ENCODE assay signal across 1 cellular context in genomic region chr19:588093-588742, GRCh38.
A peak's percentile ranks its signal among the peaks of the same experiment; 100 is the strongest.
TF ChIP-seq lines count a peak whose summit lies in the region.

No MANE protein-coding gene starts in this region.

TF ChIP-seq in GM12878, 131 proteins besides CTCF, POLR2A, EP300 and RAD21:
- TF ChIP-seq, protein P1, sequence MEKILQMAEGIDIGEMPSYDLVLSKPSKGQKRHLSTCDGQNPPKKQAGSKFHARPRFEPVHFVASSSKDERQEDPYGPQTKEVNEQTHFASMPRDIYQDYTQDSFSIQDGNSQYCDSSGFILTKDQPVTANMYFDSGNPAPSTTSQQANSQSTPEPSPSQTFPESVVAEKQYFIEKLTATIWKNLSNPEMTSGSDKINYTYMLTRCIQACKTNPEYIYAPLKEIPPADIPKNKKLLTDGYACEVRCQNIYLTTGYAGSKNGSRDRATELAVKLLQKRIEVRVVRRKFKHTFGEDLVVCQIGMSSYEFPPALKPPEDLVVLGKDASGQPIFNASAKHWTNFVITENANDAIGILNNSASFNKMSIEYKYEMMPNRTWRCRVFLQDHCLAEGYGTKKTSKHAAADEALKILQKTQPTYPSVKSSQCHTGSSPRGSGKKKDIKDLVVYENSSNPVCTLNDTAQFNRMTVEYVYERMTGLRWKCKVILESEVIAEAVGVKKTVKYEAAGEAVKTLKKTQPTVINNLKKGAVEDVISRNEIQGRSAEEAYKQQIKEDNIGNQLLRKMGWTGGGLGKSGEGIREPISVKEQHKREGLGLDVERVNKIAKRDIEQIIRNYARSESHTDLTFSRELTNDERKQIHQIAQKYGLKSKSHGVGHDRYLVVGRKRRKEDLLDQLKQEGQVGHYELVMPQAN (conservative IDR thresholded peaks at IDR 0.05): no peak
- TF ChIP-seq POLR2AphosphoS2 (IDR thresholded peaks at IDR 0.05; ENCODE audit: low read depth, low read length): no peak
- TF ChIP-seq HDAC6 (IDR thresholded peaks at IDR 0.05; ENCODE audit: unreplicated experiment): no peak
- TF ChIP-seq, protein P2, sequence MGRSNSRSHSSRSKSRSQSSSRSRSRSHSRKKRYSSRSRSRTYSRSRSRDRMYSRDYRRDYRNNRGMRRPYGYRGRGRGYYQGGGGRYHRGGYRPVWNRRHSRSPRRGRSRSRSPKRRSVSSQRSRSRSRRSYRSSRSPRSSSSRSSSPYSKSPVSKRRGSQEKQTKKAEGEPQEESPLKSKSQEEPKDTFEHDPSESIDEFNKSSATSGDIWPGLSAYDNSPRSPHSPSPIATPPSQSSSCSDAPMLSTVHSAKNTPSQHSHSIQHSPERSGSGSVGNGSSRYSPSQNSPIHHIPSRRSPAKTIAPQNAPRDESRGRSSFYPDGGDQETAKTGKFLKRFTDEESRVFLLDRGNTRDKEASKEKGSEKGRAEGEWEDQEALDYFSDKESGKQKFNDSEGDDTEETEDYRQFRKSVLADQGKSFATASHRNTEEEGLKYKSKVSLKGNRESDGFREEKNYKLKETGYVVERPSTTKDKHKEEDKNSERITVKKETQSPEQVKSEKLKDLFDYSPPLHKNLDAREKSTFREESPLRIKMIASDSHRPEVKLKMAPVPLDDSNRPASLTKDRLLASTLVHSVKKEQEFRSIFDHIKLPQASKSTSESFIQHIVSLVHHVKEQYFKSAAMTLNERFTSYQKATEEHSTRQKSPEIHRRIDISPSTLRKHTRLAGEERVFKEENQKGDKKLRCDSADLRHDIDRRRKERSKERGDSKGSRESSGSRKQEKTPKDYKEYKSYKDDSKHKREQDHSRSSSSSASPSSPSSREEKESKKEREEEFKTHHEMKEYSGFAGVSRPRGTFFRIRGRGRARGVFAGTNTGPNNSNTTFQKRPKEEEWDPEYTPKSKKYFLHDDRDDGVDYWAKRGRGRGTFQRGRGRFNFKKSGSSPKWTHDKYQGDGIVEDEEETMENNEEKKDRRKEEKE (IDR thresholded peaks at IDR 0.05): no peak
- TF ChIP-seq FOXK2 (IDR thresholded peaks at IDR 0.05): no peak
- no peak for TF ChIP-seq TCF12 (IDR thresholded peaks at IDR 0.05; ENCODE audit: low read depth, low read length)
- TF ChIP-seq SUZ12 (IDR thresholded peaks at IDR 0.05; ENCODE audit: unreplicated experiment): peak; percentile 80
- no peak for TF ChIP-seq CBFB (IDR thresholded peaks at IDR 0.05; ENCODE audit: low read depth)
- TF ChIP-seq LARP7 (IDR thresholded peaks at IDR 0.05): no peak
- TF ChIP-seq, protein P3, sequence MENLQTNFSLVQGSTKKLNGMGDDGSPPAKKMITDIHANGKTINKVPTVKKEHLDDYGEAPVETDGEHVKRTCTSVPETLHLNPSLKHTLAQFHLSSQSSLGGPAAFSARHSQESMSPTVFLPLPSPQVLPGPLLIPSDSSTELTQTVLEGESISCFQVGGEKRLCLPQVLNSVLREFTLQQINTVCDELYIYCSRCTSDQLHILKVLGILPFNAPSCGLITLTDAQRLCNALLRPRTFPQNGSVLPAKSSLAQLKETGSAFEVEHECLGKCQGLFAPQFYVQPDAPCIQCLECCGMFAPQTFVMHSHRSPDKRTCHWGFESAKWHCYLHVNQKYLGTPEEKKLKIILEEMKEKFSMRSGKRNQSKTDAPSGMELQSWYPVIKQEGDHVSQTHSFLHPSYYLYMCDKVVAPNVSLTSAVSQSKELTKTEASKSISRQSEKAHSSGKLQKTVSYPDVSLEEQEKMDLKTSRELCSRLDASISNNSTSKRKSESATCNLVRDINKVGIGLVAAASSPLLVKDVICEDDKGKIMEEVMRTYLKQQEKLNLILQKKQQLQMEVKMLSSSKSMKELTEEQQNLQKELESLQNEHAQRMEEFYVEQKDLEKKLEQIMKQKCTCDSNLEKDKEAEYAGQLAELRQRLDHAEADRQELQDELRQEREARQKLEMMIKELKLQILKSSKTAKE (IDR thresholded peaks at IDR 0.05; ENCODE audit: low read depth, poor library complexity, severe bottlenecking): no peak
- TF ChIP-seq BHLHE40 (IDR thresholded peaks at IDR 0.05; ENCODE audit: borderline replicate concordance in 1 of 2, low read depth in 2 of 2, low read length in 1 of 2): peak in 1 of 2 experiments; percentile 64; a peak in 1 of 4 replicates
- TF ChIP-seq RELB (IDR thresholded peaks at IDR 0.05; ENCODE audit: low read depth): no peak
- TF ChIP-seq CHD1 (IDR thresholded peaks at IDR 0.05; ENCODE audit: low read depth, low read length): no peak
- no peak for TF ChIP-seq ETV6 (conservative IDR thresholded peaks at IDR 0.05 in 1 of 2, IDR thresholded peaks at IDR 0.05 in 1 of 2; ENCODE audit: borderline replicate concordance in 1 of 2, low read depth in 1 of 2)
- TF ChIP-seq NFXL1 (IDR thresholded peaks at IDR 0.05; ENCODE audit: borderline replicate concordance): no peak
- no peak for TF ChIP-seq POLR2AphosphoS5 (IDR thresholded peaks at IDR 0.05; ENCODE audit: low read length)
- TF ChIP-seq RUNX3 (IDR thresholded peaks at IDR 0.05; ENCODE audit: low read length): peak; percentile 41
- TF ChIP-seq SMARCA5 (IDR thresholded peaks at IDR 0.05): no peak
- no peak for TF ChIP-seq IKZF1 (conservative IDR thresholded peaks at IDR 0.05)
- TF ChIP-seq ZNF622 (IDR thresholded peaks at IDR 0.05): no peak
- TF ChIP-seq EZH2 (IDR thresholded peaks at IDR 0.05; ENCODE audit: borderline replicate concordance, control insufficient read depth, low read depth, low read length): no peak
- TF ChIP-seq SREBF2 (IDR thresholded peaks at IDR 0.05; ENCODE audit: low read length): no peak
- no peak for TF ChIP-seq ZBTB4 (CRISPR knock-in tag; IDR thresholded peaks at IDR 0.05)
- TF ChIP-seq MLLT1 (IDR thresholded peaks at IDR 0.05): no peak
- peak; percentile 48; the same call in 1 of the 2 replicates for TF ChIP-seq GATAD2B (conservative IDR thresholded peaks at IDR 0.05; ENCODE audit: low read depth)
- TF ChIP-seq HDAC2 (IDR thresholded peaks at IDR 0.05): no peak
- no peak for TF ChIP-seq NRF1 (conservative IDR thresholded peaks at IDR 0.05; ENCODE audit: low read depth, low read length)
- TF ChIP-seq TCF7 (IDR thresholded peaks at IDR 0.05; ENCODE audit: borderline replicate concordance): no peak
- TF ChIP-seq SREBF1 (IDR thresholded peaks at IDR 0.05; ENCODE audit: low read length): no peak
- TF ChIP-seq ASH2L (IDR thresholded peaks at IDR 0.05; ENCODE audit: borderline replicate concordance, low read depth): no peak
- no peak for TF ChIP-seq SIN3A (IDR thresholded peaks at IDR 0.05; ENCODE audit: low read depth, low read length)
- no peak for TF ChIP-seq MTA2 (IDR thresholded peaks at IDR 0.05; ENCODE audit: low read depth)
- TF ChIP-seq GABPA (IDR thresholded peaks at IDR 0.05; ENCODE audit: low read depth): no peak
- TF ChIP-seq IRF3 (IDR thresholded peaks at IDR 0.05): no peak
- TF ChIP-seq SMC3 (IDR thresholded peaks at IDR 0.05; ENCODE audit: borderline replicate concordance, low read length): peak; percentile 31; the same call in 1 of the 2 replicates
- TF ChIP-seq MEF2A (IDR thresholded peaks at IDR 0.05; ENCODE audit: insufficient read depth, low read depth, low read length): no peak
- TF ChIP-seq YY1 (IDR thresholded peaks at IDR 0.05; ENCODE audit: low read depth, low read length): 0 out of 2 replicates have a peak, but pooled peaks have one; percentile 11
